ENCODE assay signal across 8 cellular contexts in genomic region chr1:41662061-41662655, GRCh38.
A peak's percentile ranks its signal among the peaks of the same experiment; 100 is the strongest.
DNase-seq lines count a peak whose midpoint lies in the region; ATAC-seq lines count a peak whose summit lies in the region.

No MANE protein-coding gene starts in this region.

- no CpG with 5 or more reads among the region's 91 CpGs for WGBS in iPS DF 6.9 (ENCODE audit: insufficient coverage, insufficient read length)

- DNase-seq in CD1c-positive myeloid dendritic cell (ENCODE audit: extremely low spot score) (peak; percentile 91), T-helper 17 cell (peak; percentile 41 to 65 (median 63)), anterior cingulate cortex (lab: John Stamatoyannopoulos, UW) (peak in 45 of 58 donors; percentile 17 to 72 (median 51)), iPS DF 6.9 (ENCODE audit: low read depth, low spot score) (no peak), NCI-H2081 treated with DMSO at 0.1 percent for 48 hours (lab: John Stamatoyannopoulos, UW) (no peak)

- H3K4me3 ChIP-seq in iPS DF 6.9 (ENCODE audit: low read length) (peak overlapping the region; percentile 66), skin epidermis (peak overlapping the region; percentile 50 to 78 (median 59))

- H3K4me3 Mint-ChIP-seq in T-helper 17 cell = peak overlapping the region; percentile 43

- peaks cover 3% of the 10 kb centered on the region for H3K36me3 Mint-ChIP-seq in T-helper 17 cell (ENCODE audit: low read depth)

- H3K9me3 ChIP-seq in T-helper 17 cell (ENCODE audit: control insufficient read depth, low read length, poor library complexity, severe bottlenecking) (no peaks in the 10 kb centered on the region), iPS DF 6.9 (ENCODE audit: control insufficient read depth, insufficient read depth, low read length) (no peaks in the 10 kb centered on the region)

- H3K27me3 ChIP-seq in iPS DF 6.9 (ENCODE audit: control insufficient read depth, insufficient read depth, low read length) = peaks cover 19% of the 10 kb centered on the region

- peaks cover 59% of the 10 kb centered on the region for H3K4me1 Mint-ChIP-seq in T-helper 17 cell

- no peaks in the 10 kb centered on the region for H3K36me3 ChIP-seq in iPS DF 6.9 (ENCODE audit: control insufficient read depth, insufficient read depth, low read length)

- peaks cover 5% of the 10 kb centered on the region for H3K27me3 Mint-ChIP-seq in T-helper 17 cell

- H3K27ac ChIP-seq in iPS DF 6.9 (ENCODE audit: low read length) (no peak overlapping the region), skin epidermis (peak overlapping the region; percentile 70 to 97 (median 89))

- H3K27ac Mint-ChIP-seq in T-helper 17 cell = peak overlapping the region; percentile 83

- peak; percentile 72 for ATAC-seq in GM19351 (IDR thresholded peaks at IDR 0.05; ENCODE audit: unreplicated experiment)
- peak; percentile 59 for ATAC-seq in HG03565 (IDR thresholded peaks at IDR 0.05; ENCODE audit: unreplicated experiment)
- peak; percentile 85 for ATAC-seq in T-helper 17 cell

- peaks cover 2% of the 10 kb centered on the region for H3K4me1 ChIP-seq in iPS DF 6.9 (ENCODE audit: control insufficient read depth, insufficient read depth, low read length)

Comparison
In these comparisons a context has a peak if more than half of its experiments do, and no peak if none do; other contexts are left out.
1. DNase-seq: peak in CD1c-positive myeloid dendritic cell (single experiment), T-helper 17 cell (3 of 3) and anterior cingulate cortex (45 of 58); none in iPS DF 6.9 (single experiment) and NCI-H2081 treated with DMSO at 0.1 percent for 48 hours (single experiment).
2. Peak in every context shown above with its lines, with median percentiles within 50 percentile points of each other: ATAC-seq.